ENCODE assay signal across 9 cellular contexts in the genomic region with DNA sequence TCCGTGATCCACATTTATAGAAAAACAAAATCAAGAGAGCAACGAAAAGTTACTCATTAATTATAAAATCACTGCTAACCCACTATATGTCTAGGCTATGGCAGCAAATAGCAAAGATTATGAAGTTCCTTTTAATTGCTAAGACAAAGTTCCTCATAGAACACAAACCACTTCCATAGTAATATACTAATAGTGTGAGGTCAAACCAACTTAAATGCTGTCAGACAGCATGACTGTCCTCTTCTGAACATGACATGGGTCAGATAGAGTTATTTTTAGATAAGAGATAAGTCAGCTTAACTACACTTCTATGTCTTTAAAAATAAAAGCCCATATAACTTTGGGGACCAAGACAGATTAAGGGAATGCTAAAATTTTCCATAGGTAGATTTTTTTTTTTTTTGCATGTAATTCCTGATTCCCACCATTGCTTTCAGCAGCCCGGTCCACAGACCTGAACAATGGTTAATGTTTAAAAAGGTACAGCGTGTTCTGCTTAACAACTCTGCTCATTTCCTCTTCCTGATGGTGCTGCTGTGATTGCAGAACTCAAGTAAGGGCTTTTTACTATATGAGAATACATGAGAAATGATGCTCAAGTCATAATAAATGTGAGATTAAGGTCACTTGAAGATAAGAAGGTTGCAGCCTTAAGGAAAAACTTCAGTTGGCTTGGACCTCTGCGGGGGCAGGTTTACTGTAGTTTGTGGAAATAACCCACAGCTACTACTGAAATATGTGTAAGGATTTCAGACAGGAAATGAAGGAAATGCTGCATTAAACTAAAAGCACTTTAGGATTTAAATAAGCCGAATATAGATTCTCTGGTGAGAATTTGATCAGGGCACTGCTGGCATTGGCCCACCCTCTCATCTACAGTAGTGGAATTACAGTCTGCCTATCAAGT. TPM values are rescaled to one million over a fixed set of nuclear protein-coding genes. Genes with fewer than 3 reads are reported as not detected.
DNase-seq lines count a peak whose midpoint lies in the region; ATAC-seq and TF ChIP-seq lines count a peak whose summit lies in the region.
"Had no signal": no experiment of that assay in that cellular context is flagged by ENCODE, and none has a peak within 500 bp of the region (broad histone marks: within the 10 kb centered on the region; RNA-seq: fewer than 3 reads in every experiment).

No MANE protein-coding gene starts in this region.

- H3K4me3 Mint-ChIP-seq in Caco-2 (ENCODE audit: unreplicated experiment) = peak overlapping the region; percentile 4

- POLR2A ChIA-PET in Caco-2 (lab: Charles Lee) = interaction anchor here (0.7 to 1.6 kb wide), 2 partner anchors 11 kb away, joined by 3 to 5 read pairs; no protein-coding TSS in a partner anchor

- TF ChIP-seq CTCF in Caco-2 (IDR thresholded peaks at IDR 0.05; ENCODE audit: insufficient read depth in 1 of 2, low read depth in 1 of 2, low read length in 1 of 2, severe bottlenecking in 1 of 2, unreplicated experiment in 1 of 2) (no peak), mucosa of descending colon (IDR thresholded peaks at IDR 0.05) (no peak)

- CTCF ChIA-PET in Caco-2 (lab: Charles Lee) = no interaction called here

- BruUV-seq in Caco-2 (replicated peaks; lab: Mats Ljungman, UMichigan) = no TSS peak

- no peaks in the 10 kb centered on the region for H3K9me3 Mint-ChIP-seq in Caco-2 (ENCODE audit: unreplicated experiment)
- H3K9me3 Mint-ChIP-seq: IgD-negative memory B cell had no signal

- H3K36me3 ChIP-seq in Caco-2 (ENCODE audit: control insufficient read depth, insufficient read depth, low read length) (no peaks in the 10 kb centered on the region), mucosa of descending colon (ENCODE audit: low read depth) (no peaks in the 10 kb centered on the region)

- DNase-seq in Caco-2 = no peak
- DNase-seq in amniotic epithelial cell (ENCODE audit: low read depth) = peak; percentile 97
- peak in 1 of 3 donors; percentile 51 for DNase-seq in mucosa of descending colon
- DNase-seq in NCI-H510A (lab: John Stamatoyannopoulos, UW) = no peak
- DNase-seq in GOT3 (lab: John Stamatoyannopoulos, UW) = no peak
- DNase-seq in amygdala (lab: John Stamatoyannopoulos, UW) = no peak

- H3K4me1 Mint-ChIP-seq in Caco-2 (ENCODE audit: low read depth, unreplicated experiment) = peaks cover 43% of the 10 kb centered on the region

- H3K9me3 ChIP-seq in Caco-2 (no peaks in the 10 kb centered on the region), mucosa of descending colon (no peaks in the 10 kb centered on the region)

- no peaks in the 10 kb centered on the region for H3K36me3 Mint-ChIP-seq in Caco-2 (ENCODE audit: insufficient read depth, unreplicated experiment)
- H3K36me3 Mint-ChIP-seq: IgD-negative memory B cell had no signal

- H3K4me3 ChIP-seq in Caco-2 (ENCODE audit: low read depth, low read length) (no peak overlapping the region), mucosa of descending colon (no peak overlapping the region)

- intact Hi-C loops in Caco-2 (cut with micrococcal nuclease; ENCODE audit: unreplicated experiment) (loop anchor here (2.0 to 5.0 kb wide), 2 partner anchors 19 to 38 kb away; a partner anchor contains a TSS), mucosa of descending colon (cut with DNase I, micrococcal nuclease) (no loop called here)

- peaks cover 60% of the 10 kb centered on the region for H3K4me1 ChIP-seq in Caco-2
- H3K4me1 ChIP-seq in mucosa of descending colon (ENCODE audit: low read depth) = peaks cover 17% of the 10 kb centered on the region

- H3K27ac Mint-ChIP-seq in Caco-2 (ENCODE audit: unreplicated experiment) = peak overlapping the region; percentile 34
- H3K27ac Mint-ChIP-seq: IgD-negative memory B cell had no signal

- H3K27me3 Mint-ChIP-seq in Caco-2 (ENCODE audit: insufficient read depth, unreplicated experiment) = no peaks in the 10 kb centered on the region

- ATAC-seq in HG02588 (IDR thresholded peaks at IDR 0.05; ENCODE audit: unreplicated experiment) (peak; percentile 56), mucosa of descending colon (peak; percentile 84), HG03135 (IDR thresholded peaks at IDR 0.05; ENCODE audit: unreplicated experiment) (no peak)

- no peaks in the 10 kb centered on the region for H3K27me3 ChIP-seq in Caco-2 (replicated peaks; ENCODE audit: control insufficient read depth, insufficient read depth, low read length)

RNA-seq across cellular contexts. Expression of a gene that starts 37.7 kb away (rescaled TPM):
- total RNA-seq in Caco-2 (2022) = 22.4 and 30.8 TPM in 2 replicates
- total RNA-seq in mucosa of descending colon = 10 to 100 TPM; 56.6 to 82.1 (median 65.0) TPM
